8 cellular contexts compared by ENCODE assay signal in the genomic region with DNA sequence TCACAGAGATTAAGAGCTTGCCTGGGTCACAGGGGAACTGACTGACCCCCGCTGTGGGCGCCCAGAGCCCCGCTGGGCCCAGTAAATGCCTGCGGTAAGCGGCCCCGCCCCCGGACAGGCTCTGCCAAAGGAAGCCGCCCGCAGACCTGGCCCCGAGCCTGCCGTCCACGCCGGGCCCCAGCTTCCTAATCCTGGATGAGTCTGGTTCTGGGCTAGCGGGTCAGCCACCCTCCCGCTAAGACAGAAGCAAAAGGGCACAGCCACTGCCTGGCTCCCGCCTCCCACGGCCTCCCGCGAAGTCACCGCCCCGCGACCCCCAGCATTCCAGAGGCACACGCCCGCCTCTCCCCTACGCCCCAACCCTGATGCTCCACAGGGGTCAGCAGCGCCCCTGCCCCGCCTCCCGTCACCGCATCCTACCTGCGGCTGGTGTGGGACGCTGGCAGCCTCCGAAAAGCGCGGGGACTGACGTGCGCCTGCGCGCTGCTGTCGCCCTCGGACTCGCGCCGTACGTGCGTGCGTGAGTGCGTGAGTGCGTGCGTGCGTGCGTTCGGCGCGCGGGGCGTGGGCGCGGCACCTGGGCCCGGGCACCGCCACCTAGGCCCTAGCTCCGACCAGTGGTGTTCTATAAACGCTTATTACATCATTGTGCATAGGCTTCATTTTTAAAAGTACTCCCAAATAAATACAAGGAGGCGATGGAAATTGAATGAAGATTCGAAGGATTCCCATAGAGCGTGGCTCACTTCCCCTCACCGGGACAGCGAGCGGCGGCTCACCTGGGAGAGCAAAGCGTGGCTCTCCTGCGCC. TPM values are rescaled to one million over a fixed set of nuclear protein-coding genes. Genes with fewer than 3 reads are reported as not detected.
DNase-seq lines count a peak whose midpoint lies in the region; ATAC-seq and TF ChIP-seq lines count a peak whose summit lies in the region.

A gene with protein sequence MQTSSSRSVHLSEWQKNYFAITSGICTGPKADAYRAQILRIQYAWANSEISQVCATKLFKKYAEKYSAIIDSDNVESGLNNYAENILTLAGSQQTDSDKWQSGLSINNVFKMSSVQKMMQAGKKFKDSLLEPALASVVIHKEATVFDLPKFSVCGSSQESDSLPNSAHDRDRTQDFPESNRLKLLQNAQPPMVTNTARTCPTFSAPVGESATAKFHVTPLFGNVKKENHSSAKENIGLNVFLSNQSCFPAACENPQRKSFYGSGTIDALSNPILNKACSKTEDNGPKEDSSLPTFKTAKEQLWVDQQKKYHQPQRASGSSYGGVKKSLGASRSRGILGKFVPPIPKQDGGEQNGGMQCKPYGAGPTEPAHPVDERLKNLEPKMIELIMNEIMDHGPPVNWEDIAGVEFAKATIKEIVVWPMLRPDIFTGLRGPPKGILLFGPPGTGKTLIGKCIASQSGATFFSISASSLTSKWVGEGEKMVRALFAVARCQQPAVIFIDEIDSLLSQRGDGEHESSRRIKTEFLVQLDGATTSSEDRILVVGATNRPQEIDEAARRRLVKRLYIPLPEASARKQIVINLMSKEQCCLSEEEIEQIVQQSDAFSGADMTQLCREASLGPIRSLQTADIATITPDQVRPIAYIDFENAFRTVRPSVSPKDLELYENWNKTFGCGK (minus strand): TSS at position 470 of the 810 bp plus-strand sequence. CDS start 3,063 bp downstream, outside the sequence.

- no peak for TF ChIP-seq CTCF in right lobe of liver (IDR thresholded peaks at IDR 0.05)

- H3K27ac ChIP-seq in right lobe of liver: peak within 1 kb of the TSS; percentile 41 to 67 (median 63)

- DNase-seq in C1 segment of cervical spinal cord (lab: John Stamatoyannopoulos, UW) (peak in 13 of 14 donors; percentile 24 to 81 (median 54)), NCI-H526 (lab: John Stamatoyannopoulos, UW) (peak; percentile 35 to 91), dermis microvascular lymphatic vessel endothelial cell (ENCODE audit: low read depth in 2 of 2) (peak; percentile 44 to 81), right lobe of liver (peak; percentile 80 to 87 (median 84))
- peak; percentile 71 to 78 for DNase-seq in activated CD4-positive, alpha-beta T cell treated with anti-CD3 and anti-CD28 coated beads, Interleukin-2, amount 50 U/mL, for 4 hours
- DNase-seq in stimulated activated CD4-positive, alpha-beta T cell treated with anti-CD3 and anti-CD28 coated beads, Interleukin-4, amount 100 ng/mL, for 4 hours: peak; percentile 84 to 85

- no peaks in the 10 kb centered on the region for H3K9me3 ChIP-seq in right lobe of liver

- H3K4me3 ChIP-seq in right lobe of liver: peak within 1 kb of the TSS; percentile 63 to 78 (median 75)

- peak; percentile 51 for TF ChIP-seq POLR2A in right lobe of liver (IDR thresholded peaks at IDR 0.05)

- peaks cover 0 to 7% (median 2%) of the 10 kb centered on the region in 4 donors for H3K4me1 ChIP-seq in right lobe of liver

- 3% methylated on average over 15 of the region's 71 CpGs for WGBS in right lobe of liver (ENCODE audit: insufficient coverage, low coverage, low lambda C conversion rate, missing lambda C conversion rate)

- no peaks in the 10 kb centered on the region for H3K36me3 ChIP-seq in right lobe of liver

- ATAC-seq in GM19324 (IDR thresholded peaks at IDR 0.05; ENCODE audit: low FRiP score, unreplicated experiment) (peak; percentile 96), HG03457 (IDR thresholded peaks at IDR 0.05; ENCODE audit: unreplicated experiment) (peak; percentile 86), right lobe of liver (peak; percentile 95 to 100 (median 97))

- H3K27me3 ChIP-seq in right lobe of liver: no peaks in the 10 kb centered on the region

- intact Hi-C loops in right lobe of liver (cut with DNase I): no loop called here

RNA-seq across cellular contexts. Expression of the gene that starts here (rescaled TPM):
- total RNA-seq in dermis microvascular lymphatic vessel endothelial cell: 18.3 and 19.0 TPM in 2 replicates
- total RNA-seq in right lobe of liver: 10 to 100 TPM in 1 of 6 experiments, 1 to 10 TPM in 5; 2.0 to 12.2 (median 4.4) TPM

Comparison
In these comparisons a context has a peak if more than half of its experiments do, and no peak if none do; other contexts are left out.
1. Peak in every context shown above with its lines: DNase-seq, ATAC-seq, H3K4me3 ChIP-seq and H3K27ac ChIP-seq.